In the genomic region with DNA sequence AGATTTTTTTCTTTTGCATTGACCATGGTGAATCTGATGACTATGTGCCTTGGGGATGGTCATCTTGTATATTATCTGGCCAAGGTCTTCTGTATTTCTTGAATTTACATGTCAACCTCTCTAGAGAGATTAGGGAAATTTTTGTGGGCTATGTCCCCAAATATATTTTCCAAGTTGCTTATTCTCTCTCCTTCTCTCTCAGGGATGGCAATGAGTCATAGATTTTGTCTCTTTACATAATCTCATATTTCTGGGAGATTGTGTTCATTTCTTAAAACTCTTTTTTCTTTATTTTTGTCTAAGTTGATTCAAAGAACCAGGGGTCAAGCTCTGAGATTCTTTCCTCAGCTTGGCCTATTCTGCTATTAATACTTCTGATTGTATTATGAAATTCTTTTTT, we compare ENCODE assay signal across 3 cellular contexts.
TF ChIP-seq lines count a peak whose summit lies in the region.

No MANE protein-coding gene starts in this region.

TF ChIP-seq in A549, 52 proteins besides CTCF, POLR2A, EP300 and RAD21:
- TF ChIP-seq, protein P1, sequence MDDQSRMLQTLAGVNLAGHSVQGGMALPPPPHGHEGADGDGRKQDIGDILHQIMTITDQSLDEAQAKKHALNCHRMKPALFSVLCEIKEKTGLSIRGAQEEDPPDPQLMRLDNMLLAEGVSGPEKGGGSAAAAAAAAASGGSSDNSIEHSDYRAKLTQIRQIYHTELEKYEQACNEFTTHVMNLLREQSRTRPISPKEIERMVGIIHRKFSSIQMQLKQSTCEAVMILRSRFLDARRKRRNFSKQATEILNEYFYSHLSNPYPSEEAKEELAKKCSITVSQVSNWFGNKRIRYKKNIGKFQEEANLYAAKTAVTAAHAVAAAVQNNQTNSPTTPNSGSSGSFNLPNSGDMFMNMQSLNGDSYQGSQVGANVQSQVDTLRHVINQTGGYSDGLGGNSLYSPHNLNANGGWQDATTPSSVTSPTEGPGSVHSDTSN (IDR thresholded peaks at IDR 0.05) = no peak
- no peak for TF ChIP-seq FOSL2 (IDR thresholded peaks at IDR 0.05)
- TF ChIP-seq FOSL2 (CRISPR knock-in tag; IDR thresholded peaks at IDR 0.05) = peak; percentile 78
TF ChIP-seq in A549: peak in this region for 1.

TF ChIP-seq in IMR-90, 13 proteins besides CTCF, POLR2A, EP300 and RAD21:
- TF ChIP-seq MAFK (IDR thresholded peaks at IDR 0.05; ENCODE audit: low read depth, low read length) (no peak), RFX5 (IDR thresholded peaks at IDR 0.05; ENCODE audit: low read depth, low read length) (no peak), FOS (IDR thresholded peaks at IDR 0.05; ENCODE audit: low read depth, low read length) (0 out of 2 replicates have a peak, but pooled peaks have one; percentile 8), MAZ (IDR thresholded peaks at IDR 0.05; ENCODE audit: borderline replicate concordance, low read depth, low read length) (no peak), RCOR1 (IDR thresholded peaks at IDR 0.05; ENCODE audit: insufficient replicate concordance, low read length) (no peak), BHLHE40 (IDR thresholded peaks at IDR 0.05; ENCODE audit: low read depth, low read length) (no peak)

TF ChIP-seq in K562, 482 proteins besides CTCF, POLR2A, EP300 and RAD21:
- TF ChIP-seq MCM3 (IDR thresholded peaks at IDR 0.05) = no peak
- TF ChIP-seq STAT5A (IDR thresholded peaks at IDR 0.05; ENCODE audit: borderline replicate concordance, low read length) = no peak
- TF ChIP-seq PCBP1 (IDR thresholded peaks at IDR 0.05; ENCODE audit: low read depth, low read length, poor library complexity, severe bottlenecking) = no peak
- no peak for TF ChIP-seq MCM7 (IDR thresholded peaks at IDR 0.05)
- no peak for TF ChIP-seq ZNF239 (CRISPR knock-in tag; IDR thresholded peaks at IDR 0.05)
- no peak for TF ChIP-seq CAMTA2 (CRISPR knock-in tag; conservative IDR thresholded peaks at IDR 0.05)
- TF ChIP-seq SMARCA4 (IDR thresholded peaks at IDR 0.05) = no peak
- TF ChIP-seq, protein P2, sequence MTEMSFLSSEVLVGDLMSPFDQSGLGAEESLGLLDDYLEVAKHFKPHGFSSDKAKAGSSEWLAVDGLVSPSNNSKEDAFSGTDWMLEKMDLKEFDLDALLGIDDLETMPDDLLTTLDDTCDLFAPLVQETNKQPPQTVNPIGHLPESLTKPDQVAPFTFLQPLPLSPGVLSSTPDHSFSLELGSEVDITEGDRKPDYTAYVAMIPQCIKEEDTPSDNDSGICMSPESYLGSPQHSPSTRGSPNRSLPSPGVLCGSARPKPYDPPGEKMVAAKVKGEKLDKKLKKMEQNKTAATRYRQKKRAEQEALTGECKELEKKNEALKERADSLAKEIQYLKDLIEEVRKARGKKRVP (CRISPR knock-in tag; IDR thresholded peaks at IDR 0.05) = no peak
- 0 out of 2 replicates have a peak, but pooled peaks have one; percentile 31 for TF ChIP-seq ZFP30 (CRISPR knock-in tag; IDR thresholded peaks at IDR 0.05; ENCODE audit: borderline replicate concordance)
- TF ChIP-seq, protein P3, sequence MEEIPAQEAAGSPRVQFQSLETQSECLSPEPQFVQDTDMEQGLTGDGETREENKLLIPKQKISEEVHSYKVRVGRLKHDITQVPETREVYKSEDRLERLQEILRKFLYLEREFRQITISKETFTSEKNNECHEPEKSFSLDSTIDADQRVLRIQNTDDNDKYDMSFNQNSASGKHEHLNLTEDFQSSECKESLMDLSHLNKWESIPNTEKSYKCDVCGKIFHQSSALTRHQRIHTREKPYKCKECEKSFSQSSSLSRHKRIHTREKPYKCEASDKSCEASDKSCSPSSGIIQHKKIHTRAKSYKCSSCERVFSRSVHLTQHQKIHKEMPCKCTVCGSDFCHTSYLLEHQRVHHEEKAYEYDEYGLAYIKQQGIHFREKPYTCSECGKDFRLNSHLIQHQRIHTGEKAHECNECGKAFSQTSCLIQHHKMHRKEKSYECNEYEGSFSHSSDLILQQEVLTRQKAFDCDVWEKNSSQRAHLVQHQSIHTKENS (CRISPR knock-in tag; IDR thresholded peaks at IDR 0.05) = no peak
- 0 out of 2 replicates have a peak, but pooled peaks have one; percentile 42 for TF ChIP-seq FOSL1 (tag; conservative IDR thresholded peaks at IDR 0.05)
- TF ChIP-seq CBFA2T3 (IDR thresholded peaks at IDR 0.05) = no peak
- TF ChIP-seq TEAD4 (IDR thresholded peaks at IDR 0.05; ENCODE audit: low read length) = no peak
- TF ChIP-seq TEAD4 (CRISPR knock-in tag; IDR thresholded peaks at IDR 0.05; ENCODE audit: borderline replicate concordance) = no peak
- TF ChIP-seq, protein P4, sequence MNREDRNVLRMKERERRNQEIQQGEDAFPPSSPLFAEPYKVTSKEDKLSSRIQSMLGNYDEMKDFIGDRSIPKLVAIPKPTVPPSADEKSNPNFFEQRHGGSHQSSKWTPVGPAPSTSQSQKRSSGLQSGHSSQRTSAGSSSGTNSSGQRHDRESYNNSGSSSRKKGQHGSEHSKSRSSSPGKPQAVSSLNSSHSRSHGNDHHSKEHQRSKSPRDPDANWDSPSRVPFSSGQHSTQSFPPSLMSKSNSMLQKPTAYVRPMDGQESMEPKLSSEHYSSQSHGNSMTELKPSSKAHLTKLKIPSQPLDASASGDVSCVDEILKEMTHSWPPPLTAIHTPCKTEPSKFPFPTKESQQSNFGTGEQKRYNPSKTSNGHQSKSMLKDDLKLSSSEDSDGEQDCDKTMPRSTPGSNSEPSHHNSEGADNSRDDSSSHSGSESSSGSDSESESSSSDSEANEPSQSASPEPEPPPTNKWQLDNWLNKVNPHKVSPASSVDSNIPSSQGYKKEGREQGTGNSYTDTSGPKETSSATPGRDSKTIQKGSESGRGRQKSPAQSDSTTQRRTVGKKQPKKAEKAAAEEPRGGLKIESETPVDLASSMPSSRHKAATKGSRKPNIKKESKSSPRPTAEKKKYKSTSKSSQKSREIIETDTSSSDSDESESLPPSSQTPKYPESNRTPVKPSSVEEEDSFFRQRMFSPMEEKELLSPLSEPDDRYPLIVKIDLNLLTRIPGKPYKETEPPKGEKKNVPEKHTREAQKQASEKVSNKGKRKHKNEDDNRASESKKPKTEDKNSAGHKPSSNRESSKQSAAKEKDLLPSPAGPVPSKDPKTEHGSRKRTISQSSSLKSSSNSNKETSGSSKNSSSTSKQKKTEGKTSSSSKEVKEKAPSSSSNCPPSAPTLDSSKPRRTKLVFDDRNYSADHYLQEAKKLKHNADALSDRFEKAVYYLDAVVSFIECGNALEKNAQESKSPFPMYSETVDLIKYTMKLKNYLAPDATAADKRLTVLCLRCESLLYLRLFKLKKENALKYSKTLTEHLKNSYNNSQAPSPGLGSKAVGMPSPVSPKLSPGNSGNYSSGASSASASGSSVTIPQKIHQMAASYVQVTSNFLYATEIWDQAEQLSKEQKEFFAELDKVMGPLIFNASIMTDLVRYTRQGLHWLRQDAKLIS (CRISPR knock-in tag; IDR thresholded peaks at IDR 0.05) = no peak
